In the genomic region with DNA sequence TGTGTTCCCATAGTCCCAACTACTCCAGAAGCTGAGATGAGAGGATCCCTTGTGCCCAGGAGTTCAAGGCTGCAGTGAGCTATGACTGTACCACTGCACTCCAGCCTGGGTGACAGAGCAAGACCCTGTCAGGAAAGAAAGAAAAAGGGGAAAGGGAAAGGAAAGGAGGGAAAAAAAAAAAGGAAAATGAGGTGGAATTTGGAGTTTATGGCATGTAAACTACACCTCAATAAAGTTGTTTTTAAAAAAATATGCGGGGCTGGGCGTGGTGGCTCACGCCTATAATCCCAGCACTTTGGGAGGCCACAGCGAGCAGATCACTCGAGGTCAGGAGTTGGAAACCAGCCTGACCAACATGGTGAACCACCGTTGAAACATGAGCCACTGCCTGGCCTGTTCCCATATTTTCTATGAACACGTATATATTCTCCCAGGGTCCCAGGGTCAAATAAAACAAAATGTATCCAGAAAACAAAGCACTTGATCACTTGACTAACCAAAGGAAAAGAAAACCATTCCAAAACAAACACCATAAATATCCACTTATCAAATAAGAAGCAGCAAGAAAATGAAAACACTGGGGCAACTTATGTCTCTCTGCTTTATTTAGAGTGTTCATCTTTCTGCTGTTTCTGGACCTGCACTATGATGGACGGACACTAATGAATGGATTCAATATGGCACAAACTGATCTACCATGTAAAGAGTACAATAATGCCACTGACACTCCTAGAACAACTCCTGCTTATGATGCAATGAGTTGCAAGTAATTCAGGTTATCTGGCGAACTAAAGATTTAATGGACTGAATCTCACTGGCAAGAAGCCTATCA, we compare ENCODE assay signal across 1 cellular context.
TF ChIP-seq lines count a peak whose summit lies in the region.

No MANE protein-coding gene starts in this region.

TF ChIP-seq in GM12878, 131 proteins besides CTCF, POLR2A, EP300 and RAD21 (continued from another document):
- TF ChIP-seq, protein P1, sequence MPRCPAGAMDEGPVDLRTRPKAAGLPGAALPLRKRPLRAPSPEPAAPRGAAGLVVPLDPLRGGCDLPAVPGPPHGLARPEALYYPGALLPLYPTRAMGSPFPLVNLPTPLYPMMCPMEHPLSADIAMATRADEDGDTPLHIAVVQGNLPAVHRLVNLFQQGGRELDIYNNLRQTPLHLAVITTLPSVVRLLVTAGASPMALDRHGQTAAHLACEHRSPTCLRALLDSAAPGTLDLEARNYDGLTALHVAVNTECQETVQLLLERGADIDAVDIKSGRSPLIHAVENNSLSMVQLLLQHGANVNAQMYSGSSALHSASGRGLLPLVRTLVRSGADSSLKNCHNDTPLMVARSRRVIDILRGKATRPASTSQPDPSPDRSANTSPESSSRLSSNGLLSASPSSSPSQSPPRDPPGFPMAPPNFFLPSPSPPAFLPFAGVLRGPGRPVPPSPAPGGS (IDR thresholded peaks at IDR 0.05; ENCODE audit: borderline replicate concordance, insufficient read depth, low read depth, low read length, poor library complexity, severe bottlenecking), result no peak
- no peak for TF ChIP-seq MYB (IDR thresholded peaks at IDR 0.05; ENCODE audit: borderline replicate concordance, low read depth, low read length)
- no peak for TF ChIP-seq NR2F1 (conservative IDR thresholded peaks at IDR 0.05)
TF ChIP-seq in GM12878: peak in this region for 0.
